22 cellular contexts compared by ENCODE assay signal in genomic region chr20:6044102-6044501, GRCh38. TPM values are rescaled to one million over a fixed set of nuclear protein-coding genes. Genes with fewer than 3 reads are reported as not detected.
DNase-seq lines count a peak whose midpoint lies in the region; ATAC-seq and TF ChIP-seq lines count a peak whose summit lies in the region.
"Had no signal": no experiment of that assay in that cellular context is flagged by ENCODE, and none has a peak within 500 bp of the region (broad histone marks: within the 10 kb centered on the region; RNA-seq: fewer than 3 reads in every experiment).

No MANE protein-coding gene starts in this region.

- ATAC-seq in DND-41 (ENCODE audit: insufficient read depth, low read depth) = peak; percentile 46; the same call in 2 of the 3 replicates
- ATAC-seq in GM18858 (IDR thresholded peaks at IDR 0.05; ENCODE audit: unreplicated experiment) = no peak
- no peak for ATAC-seq in GM21447 (IDR thresholded peaks at IDR 0.05; ENCODE audit: unreplicated experiment)
- ATAC-seq: PC-3, right cardiac atrium had no signal

- TF ChIP-seq CTCF in DND-41 (IDR thresholded peaks at IDR 0.05; ENCODE audit: borderline replicate concordance, extremely low read depth, low read length, poor library complexity, severe bottlenecking) (no peak), WERI-Rb-1 (IDR thresholded peaks at IDR 0.05; ENCODE audit: low read depth, low read length) (no peak)

- no peak overlapping the region for H3K4me3 ChIP-seq in DND-41 (ENCODE audit: low read depth in 1 of 2, low read length in 2 of 2)
- H3K4me3 ChIP-seq in WERI-Rb-1 (ENCODE audit: low read depth, low read length) = no peak overlapping the region
- H3K4me3 ChIP-seq: adrenal gland, esophagus squamous epithelium, upper lobe of left lung had no signal

- H3K4me2 ChIP-seq in DND-41 (ENCODE audit: insufficient read depth, low read length) = no peak overlapping the region

- 0 out of 2 replicates have a peak, but pooled peaks cover 4% of the 10 kb centered on the region for H4K20me1 ChIP-seq in DND-41 (ENCODE audit: insufficient read depth, low read length)

- H3K79me2 ChIP-seq in DND-41 (ENCODE audit: insufficient read depth, low read length) = no peaks in the 10 kb centered on the region

- H3K4me1 ChIP-seq in DND-41 (ENCODE audit: insufficient read depth, low read length) = no peaks in the 10 kb centered on the region
- H3K4me1 ChIP-seq: adrenal gland, esophagus squamous epithelium, upper lobe of left lung had no signal

- H3K36me3 ChIP-seq in DND-41 (ENCODE audit: insufficient read depth, low read length) (peaks cover 30% of the 10 kb centered on the region), WERI-Rb-1 (peaks cover 18% of the 10 kb centered on the region)

- no peak overlapping the region for H3K27ac ChIP-seq in DND-41 (ENCODE audit: low read length)
- H3K27ac ChIP-seq in WERI-Rb-1 = no peak overlapping the region
- H3K27ac ChIP-seq: adrenal gland, esophagus squamous epithelium, upper lobe of left lung had no signal

- no peaks in the 10 kb centered on the region for H3K27me3 ChIP-seq in DND-41 (ENCODE audit: insufficient read depth, low read length, poor library complexity)
- H3K27me3 ChIP-seq in WERI-Rb-1 (ENCODE audit: insufficient read depth, low read depth, severe bottlenecking) = no peaks in the 10 kb centered on the region
- H3K27me3 ChIP-seq: adrenal gland, esophagus squamous epithelium, upper lobe of left lung had no signal

- DNase-seq in 8988T (peak; percentile 39), DND-41 (no peak), NCI-H510A treated with DMSO at 0.1 percent for 48 hours (lab: John Stamatoyannopoulos, UW) (peak; percentile 19), iPS-NIHi11 (ENCODE audit: low spot score) (peak; percentile 46), ureter (ENCODE audit: low spot score) (no peak), WERI-Rb-1 (no peak)
- DNase-seq: activated effector memory CD4-positive, alpha-beta T cell treated with Interleukin-2 at 50 U/mL for 16 hours; adrenal gland; caudate nucleus; esophagus squamous epithelium; NCI-H1048; NCI-H2081 treated with DMSO at 0.1 percent for 48 hours; NCI-H524 treated with DMSO at 0.1 percent for 48 hours; occipital lobe; PC-3; right cardiac atrium; stimulated activated naive CD4-positive, alpha-beta T cell treated with Interleukin-2 at 50 U/mL for 16 hours; T-helper 9 cell; upper lobe of left lung had no signal

- no peak overlapping the region for H2AFZ ChIP-seq in DND-41 (ENCODE audit: low read depth, low read length)

- H3K9me3 ChIP-seq in DND-41 (ENCODE audit: insufficient read depth, low read length, severe bottlenecking) (no peaks in the 10 kb centered on the region), WERI-Rb-1 (ENCODE audit: severe bottlenecking) (no peaks in the 10 kb centered on the region)
- H3K9me3 ChIP-seq: adrenal gland, esophagus squamous epithelium, upper lobe of left lung had no signal

- no peak overlapping the region for H3K9ac ChIP-seq in DND-41 (ENCODE audit: low read depth, low read length)

RNA-seq across cellular contexts. Expression of gene LRRN4, which starts 9.8 kb away (rescaled TPM):
- total RNA-seq in ureter = not detected
- total RNA-seq: lower leg skin, occipital lobe had no signal

RNA-seq across cellular contexts. Expression of gene CRLS1, which starts 38.2 kb away (rescaled TPM):
- total RNA-seq in ureter = 48.1 TPM

Comparison
In these comparisons a context has a peak if more than half of its experiments do, and no peak if none do; other contexts are left out.
1. DNase-seq: peak in 8988T (single experiment), NCI-H510A treated with DMSO at 0.1 percent for 48 hours (single experiment) and iPS-NIHi11 (single experiment); none in DND-41 (single experiment), ureter (single experiment) and WERI-Rb-1 (single experiment).